ENCODE assay signal across 13 cellular contexts in genomic region chr6:105430685-105431084, GRCh38.
"Had no signal": no experiment of that assay in that cellular context is flagged by ENCODE, and none has a peak within 500 bp of the region (broad histone marks: within the 10 kb centered on the region; RNA-seq: fewer than 3 reads in every experiment).

No MANE protein-coding gene starts in this region.

- DNase-seq: activated CD4-positive, alpha-beta T cell treated with anti-CD3 and anti-CD28 coated beads, Interleukin-2, amount 50 U/mL, for 48 hours; activated gamma-delta T cell treated with Interleukin-2 at 50 U/mL for 16 hours; activated naive CD8-positive, alpha-beta T cell treated with anti-CD3 and anti-CD28 coated beads, Interleukin-2, amount 10 ng/mL, durations not matched to agents 7 days and 5 days; activated T-cell treated with anti-CD3 and anti-CD28 coated beads, Interleukin-2, amount 50 U/mL, for 4 hours; thyroid gland; uterus had no signal

- H3K9ac ChIP-seq: neural progenitor cell had no signal

- H3K27ac Mint-ChIP-seq: activated naive CD8-positive, alpha-beta T cell treated with anti-CD3 and anti-CD28 coated beads, Interleukin-2, amount 10 ng/mL, durations not matched to agents 7 days and 5 days; neural progenitor cell; T-helper 2 cell treated with Interferon-gamma antibody and Interleukin-4, amounts not matched to agents 5 μg/mL and 100 μg/mL, for 36 hours had no signal

- H3K79me2 ChIP-seq: hepatocyte had no signal

- H3K27ac ChIP-seq: dorsolateral prefrontal cortex, hepatocyte, neural progenitor cell, pancreas, skin epidermis, thyroid gland, uterus had no signal

- ATAC-seq: activated CD4-positive, CD25-positive, alpha-beta regulatory T cell treated with anti-CD3 and anti-CD28 coated beads, Interleukin-2, amount 50 U/mL, for 24 hours; activated T-cell treated with anti-CD3 and anti-CD28 coated beads, Interleukin-2, amount 50 U/mL, for 4 hours; pancreas had no signal

- H3K4me1 ChIP-seq: pancreas, uterus had no signal

- H2AFZ ChIP-seq: hepatocyte, neural progenitor cell had no signal

- H3K9me3 Mint-ChIP-seq: activated naive CD8-positive, alpha-beta T cell treated with anti-CD3 and anti-CD28 coated beads, Interleukin-2, amount 10 ng/mL, durations not matched to agents 7 days and 5 days; activated T-cell treated with anti-CD3 and anti-CD28 coated beads, Interleukin-2, amount 50 U/mL, for 4 hours; neural progenitor cell; T-helper 2 cell treated with Interferon-gamma antibody and Interleukin-4, amounts not matched to agents 5 μg/mL and 100 μg/mL, for 36 hours had no signal

- H3K4me3 ChIP-seq: dorsolateral prefrontal cortex, hepatocyte, neural progenitor cell, pancreas, skin epidermis, thyroid gland, uterus had no signal

- H3K36me3 ChIP-seq: neural progenitor cell, pancreas, thyroid gland, uterus had no signal

- H3K4me3 Mint-ChIP-seq: activated naive CD8-positive, alpha-beta T cell treated with anti-CD3 and anti-CD28 coated beads, Interleukin-2, amount 10 ng/mL, durations not matched to agents 7 days and 5 days; activated T-cell treated with anti-CD3 and anti-CD28 coated beads, Interleukin-2, amount 50 U/mL, for 4 hours; neural progenitor cell; T-helper 2 cell treated with Interferon-gamma antibody and Interleukin-4, amounts not matched to agents 5 μg/mL and 100 μg/mL, for 36 hours had no signal

- H3K9me3 ChIP-seq: pancreas, thyroid gland, uterus had no signal

- H3K36me3 Mint-ChIP-seq: activated naive CD8-positive, alpha-beta T cell treated with anti-CD3 and anti-CD28 coated beads, Interleukin-2, amount 10 ng/mL, durations not matched to agents 7 days and 5 days; neural progenitor cell had no signal

- H3K27me3 ChIP-seq: dorsolateral prefrontal cortex, hepatocyte, neural progenitor cell, pancreas, thyroid gland, uterus had no signal

- H3K4me2 ChIP-seq: hepatocyte, neural progenitor cell had no signal
